22 cellular contexts compared by ENCODE assay signal in genomic region chr1:29304025-29304684, GRCh38.
A peak's percentile ranks its signal among the peaks of the same experiment; 100 is the strongest.
DNase-seq lines count a peak whose midpoint lies in the region; ATAC-seq, FAIRE-seq and TF ChIP-seq lines count a peak whose summit lies in the region.
"Had no signal": no experiment of that assay in that cellular context is flagged by ENCODE, and none has a peak within 500 bp of the region (broad histone marks: within the 10 kb centered on the region; RNA-seq: fewer than 3 reads in every experiment).

No MANE protein-coding gene starts in this region.

- CTCF ChIA-PET in HepG2 (lab: Yijun Ruan, JAX; ENCODE audit: low intra/inter-chr PET ratio, low total read pairs): no interaction called here

- TF ChIP-seq CTCF in GM23338 (conservative IDR thresholded peaks at IDR 0.05; ENCODE audit: low read depth in 2 of 2) (no peak), HepG2 (CRISPR knock-in tag; IDR thresholded peaks at IDR 0.05) (no peak)

- no peak overlapping the region for H3K4me3 ChIP-seq in GM23338
- no peak overlapping the region for H3K4me3 ChIP-seq in HepG2 (replicated peaks in 1 of 3; ENCODE audit: insufficient read depth in 1 of 3, low read depth in 2 of 3, low read length in 3 of 3)
- H3K4me3 ChIP-seq in small intestine (ENCODE audit: low read depth in 1 of 2, low read length in 2 of 2): no peak overlapping the region
- H3K4me3 ChIP-seq: A549, Peyer's patch had no signal

- TF ChIP-seq POLR2A in HepG2 (IDR thresholded peaks at IDR 0.05; ENCODE audit: insufficient read depth in 1 of 2, low read depth in 2 of 2, low read length in 2 of 2): no peak

- DNase-seq in GM23338 (ENCODE audit: low spot score): no peak
- DNase-seq in OCI-M1 (lab: John Stamatoyannopoulos, UW): peak; percentile 62
- no peak for DNase-seq in HepG2 (ENCODE audit: low spot score)
- peak; percentile 30 for DNase-seq in small intestine
- DNase-seq in NCI-H1930 (lab: John Stamatoyannopoulos, UW): no peak
- no peak for DNase-seq in iPS-NIHi7 (ENCODE audit: extremely low spot score)
- no peak for DNase-seq in caudate nucleus (lab: John Stamatoyannopoulos, UW)
- DNase-seq: AML-193; CD8-positive, alpha-beta memory T cell; DMS 273 treated with DMSO at 0.1 percent for 48 hours; DMS79 treated with DMSO at 0.1 percent for 48 hours; GF-D8; MM.1S; NCI-H1694; NCI-H2081; NCI-H2227 treated with DMSO at 0.1 percent for 48 hours; SK-N-SH had no signal

- peaks cover 3% of the 10 kb centered on the region; the same call in 1 of the 2 replicates for H3K36me3 ChIP-seq in GM23338 (ENCODE audit: insufficient read depth)
- H3K36me3 ChIP-seq in HepG2 (replicated peaks in 1 of 2; ENCODE audit: control insufficient read depth in 1 of 2, insufficient read depth in 2 of 2, low read length in 2 of 2): peaks cover 3 to 28% of the 10 kb centered on the region in 2 experiments; a peak in 4 of 5 replicates
- H3K36me3 ChIP-seq in small intestine (ENCODE audit: control insufficient read depth in 2 of 2, insufficient read depth in 2 of 2, low read length in 2 of 2): no peaks in the 10 kb centered on the region
- H3K36me3 ChIP-seq: Peyer's patch had no signal

- in situ Hi-C loops in HepG2 (cut with HindIII; ENCODE audit: extremely low pct_ligation_motif_present, low pct_unique_long_range_greater_than_20kb): no loop called here

- no peaks in the 10 kb centered on the region for H3F3A ChIP-seq in GM23338 (replicated peaks; ENCODE audit: low read depth)

- no peaks in the 10 kb centered on the region; the same call in 2 of the 3 replicates for H3K9me3 Mint-ChIP-seq in GM23338
- H3K9me3 Mint-ChIP-seq: CD8-positive, alpha-beta memory T cell had no signal

- peaks cover 25% of the 10 kb centered on the region for H3K4me1 Mint-ChIP-seq in GM23338
- H3K4me1 Mint-ChIP-seq: CD14-positive monocyte; CD8-positive, alpha-beta memory T cell had no signal

- H3K4me3 Mint-ChIP-seq in GM23338: no peak overlapping the region
- H3K4me3 Mint-ChIP-seq: CD14-positive monocyte; CD8-positive, alpha-beta memory T cell had no signal

- TF ChIP-seq RAD21 in HepG2 (CRISPR knock-in tag; IDR thresholded peaks at IDR 0.05): no peak

- POLR2A ChIA-PET in HepG2 (lab: Yijun Ruan, JAX): no interaction called here

- no peaks in the 10 kb centered on the region for H3K9me2 ChIP-seq in GM23338 (ENCODE audit: insufficient read depth)
- H3K9me2 ChIP-seq: SK-N-SH had no signal

- no peaks in the 10 kb centered on the region for H4K20me1 ChIP-seq in GM23338 (replicated peaks; ENCODE audit: insufficient read depth)
- H4K20me1 ChIP-seq in HepG2 (ENCODE audit: insufficient read depth, low read length): no peaks in the 10 kb centered on the region

- no TSS peak for BruUV-seq in HepG2 (replicated peaks; lab: Mats Ljungman, UMichigan)

- H3K27ac ChIP-seq in GM23338 (ENCODE audit: low read depth) (no peak overlapping the region), HepG2 (ENCODE audit: extremely low read length, insufficient read depth, low read length) (no peak overlapping the region), small intestine (ENCODE audit: low read depth in 1 of 2, low read length in 1 of 2) (no peak overlapping the region), caudate nucleus (ENCODE audit: low read depth, low read length) (no peak overlapping the region)
- H3K27ac ChIP-seq: A549, KMS-11, Peyer's patch had no signal

- H3K27me3 Mint-ChIP-seq in GM23338 (ENCODE audit: insufficient read depth, low read depth, poor library complexity): peaks cover 4% of the 10 kb centered on the region

- H3K79me2 ChIP-seq in GM23338 (replicated peaks; ENCODE audit: insufficient read depth) (no peaks in the 10 kb centered on the region), HepG2 (ENCODE audit: insufficient read depth, low read length) (no peaks in the 10 kb centered on the region)

- 44% methylated on average over 5 of the region's 8 CpGs for WGBS in HepG2 (ENCODE audit: low lambda C conversion rate)
- WGBS in small intestine, 3 donors: 27 to 57% (median 32%) methylated on average over 8 of the region's 8 CpGs

- H3K9ac ChIP-seq in HepG2 (ENCODE audit: insufficient read depth, low read depth, low read length): no peak overlapping the region
- H3K9ac ChIP-seq: KMS-11, SK-N-SH had no signal

- ATAC-seq in GM23338 (peak; percentile 14; the same call in 2 of the 3 replicates), HepG2 (peak; percentile 85)
- ATAC-seq: A549 had no signal

- no peak overlapping the region for H2AFZ ChIP-seq in GM23338
- H2AFZ ChIP-seq in HepG2 (ENCODE audit: low read length): no peak overlapping the region

- no peaks in the 10 kb centered on the region for H3K4me1 ChIP-seq in GM23338 (ENCODE audit: insufficient read depth)
- H3K4me1 ChIP-seq in HepG2 (ENCODE audit: insufficient read depth, low read length): peaks cover 15% of the 10 kb centered on the region
- H3K4me1 ChIP-seq in small intestine (ENCODE audit: control insufficient read depth in 2 of 2, insufficient read depth in 1 of 2, low read depth in 1 of 2, low read length in 1 of 2): no peaks in the 10 kb centered on the region
- H3K4me1 ChIP-seq: A549, Peyer's patch had no signal

- peaks cover 18% of the 10 kb centered on the region for H3K36me3 Mint-ChIP-seq in GM23338 (ENCODE audit: low read depth)
- H3K36me3 Mint-ChIP-seq: CD14-positive monocyte; CD8-positive, alpha-beta memory T cell had no signal

- FAIRE-seq in HepG2 (lab: Jason Lieb, UNC) (peak; percentile 37), small intestine (lab: Jason Lieb, UNC) (no peak)
- FAIRE-seq: A549, GM12891 had no signal

- H3K27me3 ChIP-seq in GM23338 (ENCODE audit: insufficient read depth) (no peaks in the 10 kb centered on the region), HepG2 (ENCODE audit: control insufficient read depth in 1 of 2, insufficient read depth in 2 of 2, low read length in 2 of 2) (no peaks in the 10 kb centered on the region), small intestine (ENCODE audit: control insufficient read depth in 2 of 2, insufficient read depth in 2 of 2, low read length in 2 of 2) (no peaks in the 10 kb centered on the region)
- H3K27me3 ChIP-seq: Peyer's patch had no signal

- no peak overlapping the region for H3K27ac Mint-ChIP-seq in GM23338
- H3K27ac Mint-ChIP-seq: CD8-positive, alpha-beta memory T cell had no signal

- no peak for TF ChIP-seq EP300 in HepG2 (IDR thresholded peaks at IDR 0.05; ENCODE audit: low read depth in 2 of 2, low read length in 2 of 2)
- TF ChIP-seq EP300 in HepG2 (CRISPR knock-in tag; IDR thresholded peaks at IDR 0.05; ENCODE audit: borderline replicate concordance): no peak

- no peak overlapping the region for H3K4me2 ChIP-seq in GM23338
- no peak overlapping the region for H3K4me2 ChIP-seq in HepG2 (ENCODE audit: low read depth, low read length)
- H3K4me2 ChIP-seq: A549, KMS-11, SK-N-SH had no signal

- no peaks in the 10 kb centered on the region for H3K9me3 ChIP-seq in HepG2 (ENCODE audit: low read length)
- no peaks in the 10 kb centered on the region for H3K9me3 ChIP-seq in small intestine (ENCODE audit: control insufficient read depth, low read depth)
- H3K9me3 ChIP-seq: A549, Peyer's patch, SK-N-SH had no signal

- intact Hi-C loops in HepG2 (cut with micrococcal nuclease; ENCODE audit: unreplicated experiment): no loop called here

TF ChIP-seq in GM23338, 12 proteins besides CTCF, POLR2A, EP300 and RAD21:
- TF ChIP-seq ZNF331 (CRISPR knock-in tag; IDR thresholded peaks at IDR 0.05; ENCODE audit: low read depth) (no peak), STAT1 (IDR thresholded peaks at IDR 0.05; ENCODE audit: unreplicated experiment) (no peak)

TF ChIP-seq in HepG2, 621 proteins besides CTCF, POLR2A, EP300 and RAD21 (continues in another document):
- 0 out of 2 replicates have a peak, but pooled peaks have one; percentile 11 for TF ChIP-seq FOXC1 (CRISPR knock-in tag; IDR thresholded peaks at IDR 0.05; ENCODE audit: borderline replicate concordance)
- TF ChIP-seq, protein P1, sequence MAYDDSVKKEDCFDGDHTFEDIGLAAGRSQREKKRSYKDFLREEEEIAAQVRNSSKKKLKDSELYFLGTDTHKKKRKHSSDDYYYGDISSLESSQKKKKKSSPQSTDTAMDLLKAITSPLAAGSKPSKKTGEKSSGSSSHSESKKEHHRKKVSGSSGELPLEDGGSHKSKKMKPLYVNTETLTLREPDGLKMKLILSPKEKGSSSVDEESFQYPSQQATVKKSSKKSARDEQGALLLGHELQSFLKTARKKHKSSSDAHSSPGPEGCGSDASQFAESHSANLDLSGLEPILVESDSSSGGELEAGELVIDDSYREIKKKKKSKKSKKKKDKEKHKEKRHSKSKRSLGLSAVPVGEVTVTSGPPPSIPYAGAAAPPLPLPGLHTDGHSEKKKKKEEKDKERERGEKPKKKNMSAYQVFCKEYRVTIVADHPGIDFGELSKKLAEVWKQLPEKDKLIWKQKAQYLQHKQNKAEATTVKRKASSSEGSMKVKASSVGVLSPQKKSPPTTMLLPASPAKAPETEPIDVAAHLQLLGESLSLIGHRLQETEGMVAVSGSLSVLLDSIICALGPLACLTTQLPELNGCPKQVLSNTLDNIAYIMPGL (CRISPR knock-in tag; IDR thresholded peaks at IDR 0.05; ENCODE audit: borderline replicate concordance in 1 of 2, low read depth in 1 of 2): no peak
- TF ChIP-seq, protein P2, sequence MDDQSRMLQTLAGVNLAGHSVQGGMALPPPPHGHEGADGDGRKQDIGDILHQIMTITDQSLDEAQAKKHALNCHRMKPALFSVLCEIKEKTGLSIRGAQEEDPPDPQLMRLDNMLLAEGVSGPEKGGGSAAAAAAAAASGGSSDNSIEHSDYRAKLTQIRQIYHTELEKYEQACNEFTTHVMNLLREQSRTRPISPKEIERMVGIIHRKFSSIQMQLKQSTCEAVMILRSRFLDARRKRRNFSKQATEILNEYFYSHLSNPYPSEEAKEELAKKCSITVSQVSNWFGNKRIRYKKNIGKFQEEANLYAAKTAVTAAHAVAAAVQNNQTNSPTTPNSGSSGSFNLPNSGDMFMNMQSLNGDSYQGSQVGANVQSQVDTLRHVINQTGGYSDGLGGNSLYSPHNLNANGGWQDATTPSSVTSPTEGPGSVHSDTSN (CRISPR knock-in tag; IDR thresholded peaks at IDR 0.05; ENCODE audit: borderline replicate concordance): no peak
- no peak for TF ChIP-seq HNF1B (CRISPR knock-in tag; IDR thresholded peaks at IDR 0.05)
- no peak for TF ChIP-seq ZNF33B (CRISPR knock-in tag; IDR thresholded peaks at IDR 0.05)

Comparison
In these comparisons a context has a peak if more than half of its experiments do, and no peak if none do; other contexts are left out.
1. DNase-seq: peak in OCI-M1 (single experiment) and small intestine (single experiment); none in GM23338 (single experiment), HepG2 (single experiment), NCI-H1930 (0 of 2), iPS-NIHi7 (single experiment) and caudate nucleus (0 of 61).